ENCODE assay signal across 21 cellular contexts in the genomic region with DNA sequence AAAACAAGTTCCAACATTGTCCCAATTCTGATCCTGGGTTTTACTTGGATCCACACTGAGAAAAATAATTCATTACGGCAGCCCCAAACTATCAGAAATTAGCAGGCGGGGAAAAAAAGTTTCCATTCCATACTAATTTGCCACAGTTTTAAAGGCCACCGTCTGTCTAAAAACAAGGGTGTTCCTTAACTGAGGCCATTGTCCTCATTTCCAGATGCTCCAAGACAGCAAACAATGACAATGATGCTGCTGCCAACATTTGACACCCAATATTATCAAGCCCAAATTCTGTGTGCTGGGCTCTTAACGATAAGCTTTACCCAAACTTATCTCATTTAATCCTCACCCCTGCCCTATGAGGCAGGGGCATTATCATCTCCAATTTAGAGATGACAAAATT. TPM values are rescaled to one million over a fixed set of nuclear protein-coding genes. Genes with fewer than 3 reads are reported as not detected.
A peak's percentile ranks its signal among the peaks of the same experiment; 100 is the strongest.
DNase-seq lines count a peak whose midpoint lies in the region; TF ChIP-seq lines count a peak whose summit lies in the region.
"Had no signal": no experiment of that assay in that cellular context is flagged by ENCODE, and none has a peak within 500 bp of the region (broad histone marks: within the 10 kb centered on the region; RNA-seq: fewer than 3 reads in every experiment).

No MANE protein-coding gene starts in this region.

- no peaks in the 10 kb centered on the region for H4K20me1 ChIP-seq in Karpas-422 (ENCODE audit: insufficient read depth, low read depth, low read length)

- H3K27me3 ChIP-seq in right atrium auricular region (no peaks in the 10 kb centered on the region), layer of hippocampus (ENCODE audit: control insufficient read depth, insufficient read depth, low read length) (no peaks in the 10 kb centered on the region), rectal smooth muscle tissue (ENCODE audit: control insufficient read depth, insufficient read depth, low read length) (no peaks in the 10 kb centered on the region), Karpas-422 (ENCODE audit: low read length) (no peaks in the 10 kb centered on the region), colonic mucosa (no peaks in the 10 kb centered on the region)
- H3K27me3 ChIP-seq: cardiac muscle cell, SJSA1 had no signal

- no peak overlapping the region for H2AFZ ChIP-seq in Karpas-422 (ENCODE audit: low read length)
- H2AFZ ChIP-seq: PC-9 had no signal

- intact Hi-C loops in cardiac septum (cut with DNase I): no loop called here
- intact Hi-C loops in colonic mucosa (cut with DNase I): no loop called here

- DNase-seq in right atrium auricular region (ENCODE audit: low spot score) (no peak), cardiac septum (ENCODE audit: low spot score) (no peak), Karpas-422 (no peak), NCI-H1105 treated with DMSO at 0.1 percent for 48 hours (lab: John Stamatoyannopoulos, UW) (no peak), NCI-H510A (lab: John Stamatoyannopoulos, UW) (no peak), colonic mucosa (no peak)
- DNase-seq: activated CD4-positive, alpha-beta T cell treated with anti-CD3 and anti-CD28 coated beads for 4 hours; activated naive CD4-positive, alpha-beta T cell treated with anti-CD3 and anti-CD28 coated beads for 36 hours; activated T-cell treated with anti-CD3 and anti-CD28 coated beads, Interleukin-2, amount 50 U/mL, for 48 hours; amniotic stem cell; C1 segment of cervical spinal cord; Calu3; foreskin fibroblast; NCI-H187; PC-9; stimulated activated CD4-positive, alpha-beta T cell treated with anti-CD3 and anti-CD28 coated beads, Interleukin-2, amount 100 ng/mL, for 48 hours; stimulated activated naive CD4-positive, alpha-beta T cell had no signal

- no peaks in the 10 kb centered on the region for H3K9me2 ChIP-seq in Karpas-422 (replicated peaks; ENCODE audit: insufficient read depth, low read length)

- no peak overlapping the region for H3K4me3 ChIP-seq in right atrium auricular region
- H3K4me3 ChIP-seq in rectal smooth muscle tissue (ENCODE audit: low read length): no peak overlapping the region
- no peak overlapping the region for H3K4me3 ChIP-seq in Karpas-422 (ENCODE audit: low read length)
- no peak overlapping the region for H3K4me3 ChIP-seq in colonic mucosa
- H3K4me3 ChIP-seq: cardiac muscle cell, PC-9, SJSA1 had no signal

- no peak overlapping the region for H3K4me2 ChIP-seq in Karpas-422 (ENCODE audit: low read depth, low read length, poor library complexity, severe bottlenecking)
- H3K4me2 ChIP-seq: PC-9 had no signal

- no peaks in the 10 kb centered on the region for H3K79me2 ChIP-seq in Karpas-422 (ENCODE audit: low read length)

- H3K4me1 ChIP-seq in right atrium auricular region (peaks cover 0 to 85% of the 10 kb centered on the region in 2 donors), rectal smooth muscle tissue (ENCODE audit: control insufficient read depth, insufficient read depth, low read length) (peaks cover 72% of the 10 kb centered on the region), Karpas-422 (ENCODE audit: low read length) (peaks cover 36% of the 10 kb centered on the region), colonic mucosa (peaks cover 6% of the 10 kb centered on the region)

- no peaks in the 10 kb centered on the region for H3K36me3 ChIP-seq in right atrium auricular region
- no peaks in the 10 kb centered on the region for H3K36me3 ChIP-seq in rectal smooth muscle tissue (ENCODE audit: control insufficient read depth, insufficient read depth, low read length)
- no peaks in the 10 kb centered on the region for H3K36me3 ChIP-seq in Karpas-422 (ENCODE audit: insufficient read depth, low read length)
- no peaks in the 10 kb centered on the region for H3K36me3 ChIP-seq in colonic mucosa
- H3K36me3 ChIP-seq: cardiac muscle cell had no signal

- no peak for TF ChIP-seq CTCF in right atrium auricular region (IDR thresholded peaks at IDR 0.05)
- no peak for TF ChIP-seq CTCF in colonic mucosa (IDR thresholded peaks at IDR 0.05)

- H3K9ac ChIP-seq in rectal smooth muscle tissue (ENCODE audit: low read length) (no peak overlapping the region), Karpas-422 (ENCODE audit: low read length) (no peak overlapping the region), colonic mucosa (ENCODE audit: low read depth in 2 of 2, low read length in 2 of 2) (no peak overlapping the region)

- H3K27ac ChIP-seq in right atrium auricular region: peak overlapping the region; percentile 29 to 49
- H3K27ac ChIP-seq in layer of hippocampus (ENCODE audit: low read depth, low read length): peak overlapping the region; percentile 95
- H3K27ac ChIP-seq in rectal smooth muscle tissue (ENCODE audit: low read depth, low read length): peak overlapping the region; percentile 41
- no peak overlapping the region for H3K27ac ChIP-seq in Karpas-422 (ENCODE audit: low read length)
- no peak overlapping the region for H3K27ac ChIP-seq in colonic mucosa
- H3K27ac ChIP-seq: cardiac muscle cell, PC-9, SJSA1 had no signal

- no peaks in the 10 kb centered on the region for H3K9me3 ChIP-seq in right atrium auricular region
- no peaks in the 10 kb centered on the region for H3K9me3 ChIP-seq in Karpas-422 (ENCODE audit: low read length)
- no peaks in the 10 kb centered on the region for H3K9me3 ChIP-seq in colonic mucosa
- H3K9me3 ChIP-seq: SJSA1 had no signal

RNA-seq across cellular contexts. Expression of a gene that starts 26.3 kb away (rescaled TPM):
- total RNA-seq in right atrium auricular region (10 to 100 TPM; 32.5 to 33.3 TPM), cardiac septum (46.6 TPM), colonic mucosa (10 to 100 TPM; 14.7 to 15.2 TPM)
- total RNA-seq in Karpas-422 (2014; rRNA removed; shearing (Covaris generic); ENCODE audit: low replicate concordance): 0.71 and 2.6 TPM in 2 replicates

RNA-seq across cellular contexts. Expression of a gene that starts 59.2 kb away (rescaled TPM):
- total RNA-seq in right atrium auricular region (10 to 100 TPM; 65.9 to 77.1 TPM), cardiac septum (55.3 TPM), colonic mucosa (10 to 100 TPM; 35.7 to 52.8 TPM)
- total RNA-seq in Karpas-422 (2014; rRNA removed; shearing (Covaris generic); ENCODE audit: low replicate concordance): 32.6 and 53.4 TPM in 2 replicates

Comparison
In these comparisons a context has a peak if more than half of its experiments do, and no peak if none do; other contexts are left out.
1. H3K27ac ChIP-seq: peak in right atrium auricular region (2 of 2), layer of hippocampus (single experiment) and rectal smooth muscle tissue (single experiment); none in Karpas-422 (single experiment) and colonic mucosa (single experiment).